In the genomic region with DNA sequence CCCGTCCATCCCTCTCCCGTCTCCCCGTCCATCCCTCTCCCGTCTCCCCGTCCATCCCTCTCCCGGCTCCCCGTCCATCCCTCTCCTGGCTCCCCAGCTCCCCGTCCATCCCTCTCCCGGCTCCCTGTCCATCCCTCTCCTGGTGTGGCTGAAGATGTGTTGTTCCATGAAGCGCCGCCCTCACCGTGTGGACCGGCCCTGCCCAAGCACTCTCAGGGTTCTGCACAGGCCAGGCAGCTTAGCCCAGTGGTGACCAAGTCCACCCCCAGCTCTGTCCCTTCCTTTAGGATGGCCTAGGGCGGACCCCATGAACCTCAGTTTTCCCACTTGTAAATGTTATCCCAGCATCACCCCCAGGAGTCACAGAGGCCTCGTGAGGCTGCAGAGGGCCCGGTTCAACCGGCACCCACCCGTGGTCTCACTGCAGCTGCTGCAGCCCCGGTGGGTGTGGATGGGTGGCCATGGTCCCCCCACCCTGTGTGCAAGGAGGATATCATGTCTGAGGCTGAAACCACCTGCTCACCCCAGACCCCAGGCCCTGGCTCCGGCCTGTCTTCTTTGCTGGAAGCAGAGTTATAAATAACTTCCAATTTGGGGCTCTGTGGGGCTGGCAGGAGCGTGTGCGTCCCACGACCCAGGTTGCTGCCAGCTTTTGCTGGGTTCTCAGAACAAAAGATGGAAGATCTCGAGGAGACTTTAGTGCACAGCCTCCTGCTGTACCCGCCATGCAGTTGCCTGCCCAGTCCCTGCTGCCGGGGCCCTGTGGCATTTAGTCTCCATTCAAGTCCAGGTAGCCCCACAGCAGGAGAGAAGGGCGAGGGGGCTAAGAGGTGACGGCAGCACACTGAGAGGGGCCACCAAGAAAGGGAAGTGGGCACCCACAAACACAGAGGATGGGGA, we compare ENCODE assay signal across 29 cellular contexts.
"Had no signal": no experiment of that assay in that cellular context is flagged by ENCODE, and none has a peak within 500 bp of the region (broad histone marks: within the 10 kb centered on the region; RNA-seq: fewer than 3 reads in every experiment).

No MANE protein-coding gene starts in this region.

- ATAC-seq: heart right ventricle; left colon; left lung; lower lobe of right lung; naive thymus-derived CD8-positive, alpha-beta T cell; pancreas; right lobe of liver; stimulated activated memory B cell treated with anti-CD40 and anti-IgM and Interleukin-4, amounts not matched to agents 10 μg/mL and 1 μg/mL and 100 μg/mL, for 72 hours; stimulated activated naive CD8-positive, alpha-beta T cell treated with anti-CD3 and anti-CD28 coated beads, Interleukin-15, amount 100 ng/mL, for 72 hours had no signal

- H3K27ac Mint-ChIP-seq: naive thymus-derived CD8-positive, alpha-beta T cell; nephron; stimulated activated memory B cell treated with anti-CD40 and anti-IgM and Interleukin-4, amounts not matched to agents 10 μg/mL and 1 μg/mL and 100 μg/mL, for 72 hours; stimulated activated naive CD8-positive, alpha-beta T cell treated with anti-CD3 and anti-CD28 coated beads, Interleukin-15, amount 100 ng/mL, for 72 hours; type B pancreatic cell had no signal

- H3K27ac ChIP-seq: heart right ventricle, hepatocyte, left lung, lower lobe of right lung, neutrophil, pancreas, prostate gland, right lobe of liver, tibial nerve, uterus had no signal

- H2AFZ ChIP-seq: hepatocyte had no signal

- H3K4me3 Mint-ChIP-seq: naive thymus-derived CD8-positive, alpha-beta T cell; nephron; neural crest cell; stimulated activated memory B cell treated with anti-CD40 and anti-IgM and Interleukin-4, amounts not matched to agents 10 μg/mL and 1 μg/mL and 100 μg/mL, for 72 hours; stimulated activated naive CD8-positive, alpha-beta T cell treated with anti-CD3 and anti-CD28 coated beads, Interleukin-15, amount 100 ng/mL, for 72 hours; type B pancreatic cell had no signal

- H3K9me3 ChIP-seq: heart right ventricle, left lung, lower lobe of right lung, neutrophil, pancreas, prostate gland, right lobe of liver, tibial nerve, uterus had no signal

- H3K36me3 ChIP-seq: heart right ventricle, left lung, lower lobe of right lung, neutrophil, pancreas, prostate gland, right lobe of liver, tibial nerve, uterus had no signal

- H3K79me2 ChIP-seq: hepatocyte had no signal

- H3K36me3 Mint-ChIP-seq: naive thymus-derived CD8-positive, alpha-beta T cell; stimulated activated memory B cell treated with anti-CD40 and anti-IgM and Interleukin-4, amounts not matched to agents 10 μg/mL and 1 μg/mL and 100 μg/mL, for 72 hours; type B pancreatic cell had no signal

- H3K4me1 Mint-ChIP-seq: naive thymus-derived CD8-positive, alpha-beta T cell; nephron; stimulated activated memory B cell treated with anti-CD40 and anti-IgM and Interleukin-4, amounts not matched to agents 10 μg/mL and 1 μg/mL and 100 μg/mL, for 72 hours; stimulated activated naive CD8-positive, alpha-beta T cell treated with anti-CD3 and anti-CD28 coated beads, Interleukin-15, amount 100 ng/mL, for 72 hours had no signal

- H3K9me3 Mint-ChIP-seq: naive thymus-derived CD8-positive, alpha-beta T cell; nephron; neural crest cell; stimulated activated naive CD8-positive, alpha-beta T cell treated with anti-CD3 and anti-CD28 coated beads, Interleukin-15, amount 100 ng/mL, for 72 hours; type B pancreatic cell had no signal

- H3K27me3 Mint-ChIP-seq: naive thymus-derived CD8-positive, alpha-beta T cell; stimulated activated naive CD8-positive, alpha-beta T cell treated with anti-CD3 and anti-CD28 coated beads, Interleukin-15, amount 100 ng/mL, for 72 hours; type B pancreatic cell had no signal

- H3K27me3 ChIP-seq: hepatocyte, left lung, neutrophil, pancreas, right lobe of liver, tibial nerve, uterus had no signal

- H3K4me3 ChIP-seq: heart right ventricle, hepatocyte, left lung, lower lobe of right lung, pancreas, prostate gland, right lobe of liver, smooth muscle cell, tibial nerve, uterus had no signal

- H3K4me1 ChIP-seq: heart right ventricle, left lung, lower lobe of right lung, pancreas, prostate gland, right lobe of liver, uterus had no signal

- FAIRE-seq: pancreas had no signal

- H3K4me2 ChIP-seq: hepatocyte, smooth muscle cell had no signal

- DNase-seq: heart right ventricle; islet precursor cell; kidney glomerular epithelial cell; left colon; mammary epithelial cell; mesenchymal stem cell; naive thymus-derived CD8-positive, alpha-beta T cell; retina; right lobe of liver; stimulated activated CD4-positive, alpha-beta T cell treated with anti-CD3 and anti-CD28 coated beads, Interleukin-1b, Interleukin-23, amount 100 ng/mL, for 48 hours; stimulated activated CD4-positive, alpha-beta T cell treated with anti-CD3 and anti-CD28 coated beads, Interleukin-2, amount 100 ng/mL, for 48 hours; stimulated activated CD4-positive, alpha-beta T cell treated with anti-CD3 and anti-CD28 coated beads, Interleukin-4, amount 100 ng/mL, for 4 hours; stimulated activated CD8-positive, alpha-beta memory T cell treated with anti-CD3 and anti-CD28 coated beads, Interleukin-4, amount 100 ng/mL, for 48 hours; stimulated activated naive CD4-positive, alpha-beta T cell treated with Interleukin-2 at 50 U/mL for 16 hours; stimulated activated naive CD8-positive, alpha-beta T cell treated with anti-CD3 and anti-CD28 coated beads, Interleukin-15, amount 100 ng/mL, for 72 hours; substantia nigra; uterus had no signal
